In the genomic region with DNA sequence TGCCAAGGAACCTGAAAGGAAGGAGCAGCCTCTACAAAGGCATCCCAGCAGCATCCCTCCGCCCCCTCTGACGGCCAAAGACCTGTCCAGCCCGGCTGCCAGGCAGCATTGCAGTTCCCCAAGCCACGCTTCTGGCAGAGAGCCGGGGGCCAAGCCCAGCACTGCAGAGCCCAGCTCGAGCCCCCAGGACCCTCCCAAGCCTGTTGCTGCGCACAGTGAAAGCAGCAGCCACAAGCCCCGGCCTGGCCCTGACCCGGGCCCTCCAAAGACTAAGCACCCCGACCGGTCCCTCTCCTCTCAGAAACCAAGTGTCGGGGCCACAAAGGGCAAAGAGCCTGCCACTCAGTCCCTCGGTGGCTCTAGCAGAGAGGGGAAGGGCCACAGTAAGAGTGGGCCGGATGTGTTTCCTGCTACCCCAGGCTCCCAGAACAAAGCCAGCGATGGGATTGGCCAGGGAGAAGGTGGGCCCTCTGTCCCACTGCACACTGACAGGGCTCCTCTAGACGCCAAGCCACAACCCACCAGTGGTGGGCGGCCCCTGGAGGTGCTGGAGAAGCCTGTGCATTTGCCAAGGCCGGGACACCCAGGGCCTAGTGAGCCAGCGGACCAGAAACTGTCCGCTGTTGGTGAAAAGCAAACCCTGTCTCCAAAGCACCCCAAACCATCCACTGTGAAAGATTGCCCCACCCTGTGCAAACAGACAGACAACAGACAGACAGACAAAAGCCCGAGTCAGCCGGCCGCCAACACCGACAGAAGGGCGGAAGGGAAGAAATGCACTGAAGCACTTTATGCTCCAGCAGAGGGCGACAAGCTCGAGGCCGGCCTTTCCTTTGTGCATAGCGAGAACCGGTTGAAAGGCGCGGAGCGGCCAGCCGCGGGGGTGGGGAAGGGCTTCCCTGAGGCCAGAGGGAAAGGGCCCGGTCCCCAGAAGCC, we compare ENCODE assay signal across 8 cellular contexts. TPM values are rescaled to one million over a fixed set of nuclear protein-coding genes. Genes with fewer than 3 reads are reported as not detected.
DNase-seq lines count a peak whose midpoint lies in the region; ATAC-seq and TF ChIP-seq lines count a peak whose summit lies in the region.

No MANE protein-coding gene starts in this region.

- H3K27ac ChIP-seq in KMS-11, result no peak overlapping the region
- H3K27ac ChIP-seq in duodenal mucosa (ENCODE audit: low read depth, low read length), result peak overlapping the region; percentile 82

- no peaks in the 10 kb centered on the region for H3K79me2 ChIP-seq in KMS-11 (ENCODE audit: insufficient read depth, low read depth)

- no peaks in the 10 kb centered on the region for H3K9me3 Mint-ChIP-seq in activated CD4-positive, alpha-beta memory T cell treated with anti-CD3 and anti-CD28 coated beads, Interleukin-2, amount 10 ng/mL, durations not matched to agents 7 days and 5 days

- H4K20me1 ChIP-seq in KMS-11 (ENCODE audit: insufficient read depth), result no peaks in the 10 kb centered on the region

- H3K27me3 Mint-ChIP-seq in activated CD4-positive, alpha-beta memory T cell treated with anti-CD3 and anti-CD28 coated beads, Interleukin-2, amount 10 ng/mL, durations not matched to agents 7 days and 5 days, result no peaks in the 10 kb centered on the region

- H3K36me3 ChIP-seq in BJ (ENCODE audit: control insufficient read depth, insufficient read depth, low read length) (peaks cover 4% of the 10 kb centered on the region), KMS-11 (ENCODE audit: insufficient read depth) (no peaks in the 10 kb centered on the region), duodenal mucosa (ENCODE audit: control insufficient read depth in 1 of 2, insufficient read depth in 2 of 2, low read length in 2 of 2) (peaks cover 7 to 25% of the 10 kb centered on the region in 2 donors)

- peak; percentile 91 for ATAC-seq in GM21390 (IDR thresholded peaks at IDR 0.05; ENCODE audit: unreplicated experiment)

- peak overlapping the region; percentile 86 for H3K4me3 Mint-ChIP-seq in activated CD4-positive, alpha-beta memory T cell treated with anti-CD3 and anti-CD28 coated beads, Interleukin-2, amount 10 ng/mL, durations not matched to agents 7 days and 5 days

- peaks cover 83% of the 10 kb centered on the region for H3K36me3 Mint-ChIP-seq in activated CD4-positive, alpha-beta memory T cell treated with anti-CD3 and anti-CD28 coated beads, Interleukin-2, amount 10 ng/mL, durations not matched to agents 7 days and 5 days (ENCODE audit: low read depth)

- H3K27me3 ChIP-seq in BJ (ENCODE audit: control insufficient read depth, insufficient read depth, low read length) (no peaks in the 10 kb centered on the region), KMS-11 (ENCODE audit: insufficient read depth, low read depth) (no peaks in the 10 kb centered on the region), duodenal mucosa (ENCODE audit: control insufficient read depth in 1 of 2, insufficient read depth in 2 of 2, low read length in 2 of 2) (no peaks in the 10 kb centered on the region)

- H3K4me2 ChIP-seq in KMS-11, result no peak overlapping the region

- TF ChIP-seq CTCF in BJ (IDR thresholded peaks at IDR 0.05; ENCODE audit: insufficient read depth, low read depth, low read length) (peak; percentile 74), KMS-11 (conservative IDR thresholded peaks at IDR 0.05; ENCODE audit: low read depth, low read length) (peak; percentile 52)

- POLR2A ChIA-PET in BJ (lab: Charles Lee), result no interaction called here
- POLR2A ChIA-PET in activated CD4-positive, alpha-beta memory T cell treated with anti-CD3 and anti-CD28 coated beads, Interleukin-2, amount 10 ng/mL, durations not matched to agents 7 days and 5 days (lab: Charles Lee), result interaction anchor here (0.8 to 15.4 kb wide), 26 partner anchors 8 to 1115 kb away, joined by 3 to 863 read pairs (median 10); a partner anchor contains a TSS

- H3K4me1 Mint-ChIP-seq in activated CD4-positive, alpha-beta memory T cell treated with anti-CD3 and anti-CD28 coated beads, Interleukin-2, amount 10 ng/mL, durations not matched to agents 7 days and 5 days, result peaks cover 67% of the 10 kb centered on the region

- H3K4me1 ChIP-seq in KMS-11 (ENCODE audit: low read depth, poor library complexity, severe bottlenecking), result no peaks in the 10 kb centered on the region
- H3K4me1 ChIP-seq in duodenal mucosa (ENCODE audit: control insufficient read depth in 1 of 2, insufficient read depth in 2 of 2, low read length in 2 of 2), result peaks cover 11 to 14% of the 10 kb centered on the region in 2 donors

- H3K9ac ChIP-seq in KMS-11, result no peak overlapping the region
- peak overlapping the region; percentile 10 to 80 for H3K9ac ChIP-seq in duodenal mucosa (ENCODE audit: low read depth in 1 of 2, low read length in 2 of 2)

- H3K9me3 ChIP-seq in duodenal mucosa (ENCODE audit: control insufficient read depth in 1 of 2, low read length in 2 of 2), result no peaks in the 10 kb centered on the region

- H3K4me3 ChIP-seq in BJ (ENCODE audit: low read depth, low read length), result no peak overlapping the region
- no peak overlapping the region for H3K4me3 ChIP-seq in KMS-11 (IDR thresholded peaks at IDR 0.05; ENCODE audit: insufficient read depth, low read depth, low read length)
- H3K4me3 ChIP-seq in duodenal mucosa (ENCODE audit: low read depth in 1 of 2, low read length in 2 of 2), result peak overlapping the region; percentile 68 to 71

- H3K27ac Mint-ChIP-seq in activated CD4-positive, alpha-beta memory T cell treated with anti-CD3 and anti-CD28 coated beads, Interleukin-2, amount 10 ng/mL, durations not matched to agents 7 days and 5 days, result peak overlapping the region; percentile 98

- peak overlapping the region; percentile 36; the same call in 1 of the 2 replicates for H2AFZ ChIP-seq in KMS-11 (ENCODE audit: low read depth)

- no peak for DNase-seq in BJ (ENCODE audit: low read depth)
- DNase-seq in activated CD4-positive, alpha-beta memory T cell treated with anti-CD3 and anti-CD28 coated beads, Interleukin-2, amount 10 ng/mL, durations not matched to agents 7 days and 5 days, result peak; percentile 90
- DNase-seq in lung microvascular endothelial cell (ENCODE audit: low read depth in 2 of 2), result peak; percentile 75 to 91
- peak; percentile 58 to 75 (median 64) for DNase-seq in stimulated activated CD4-positive, alpha-beta T cell treated with anti-CD3 and anti-CD28 coated beads, TNF-alpha, amount 100 ng/mL, for 24 hours (ENCODE audit: low read depth in 3 of 3)
- no peak for DNase-seq in NCI-H2081 (lab: John Stamatoyannopoulos, UW)

- CTCF ChIA-PET in BJ (lab: Yijun Ruan, JAX), result interaction anchor here (0.6 to 1.9 kb wide), 10 partner anchors 9 to 1878 kb away, joined by 3 to 7 read pairs (median 5); no protein-coding TSS in a partner anchor
- CTCF ChIA-PET in activated CD4-positive, alpha-beta memory T cell treated with anti-CD3 and anti-CD28 coated beads, Interleukin-2, amount 10 ng/mL, durations not matched to agents 7 days and 5 days (lab: Charles Lee), result interaction anchor here (0.9 to 17.8 kb wide), 10 partner anchors 9 to 336 kb away, joined by 3 to 519 read pairs (median 8); a partner anchor contains a TSS

RNA-seq across cellular contexts. Expression of a gene that starts 30.8 kb away (rescaled TPM):
- not detected in 2 replicates for polyA plus RNA-seq in BJ (2011; rRNA removed)
- not detected in 2 replicates for polyA minus RNA-seq in BJ (2011; rRNA and poly(A)+ RNA removed)
- under 1 TPM; 0.75 to 0.88 TPM for total RNA-seq in activated CD4-positive, alpha-beta memory T cell treated with anti-CD3 and anti-CD28 coated beads, Interleukin-2, amount 10 ng/mL, durations not matched to agents 7 days and 5 days
- under 0.01 TPM in 2 replicates for total RNA-seq in lung microvascular endothelial cell

Comparison
In these comparisons a context has a peak if more than half of its experiments do, and no peak if none do; other contexts are left out.
1. DNase-seq: peak in activated CD4-positive, alpha-beta memory T cell treated with anti-CD3 and anti-CD28 coated beads, Interleukin-2, amount 10 ng/mL, durations not matched to agents 7 days and 5 days (single experiment), lung microvascular endothelial cell (2 of 2) and stimulated activated CD4-positive, alpha-beta T cell treated with anti-CD3 and anti-CD28 coated beads, TNF-alpha, amount 100 ng/mL, for 24 hours (3 of 3); none in BJ (single experiment) and NCI-H2081 (0 of 2).
2. H3K4me3 ChIP-seq: peak in duodenal mucosa (2 of 2); none in BJ (single experiment) and KMS-11 (single experiment).